Comparison of ENCODE assay signal across 1 cellular context in the genomic region with DNA sequence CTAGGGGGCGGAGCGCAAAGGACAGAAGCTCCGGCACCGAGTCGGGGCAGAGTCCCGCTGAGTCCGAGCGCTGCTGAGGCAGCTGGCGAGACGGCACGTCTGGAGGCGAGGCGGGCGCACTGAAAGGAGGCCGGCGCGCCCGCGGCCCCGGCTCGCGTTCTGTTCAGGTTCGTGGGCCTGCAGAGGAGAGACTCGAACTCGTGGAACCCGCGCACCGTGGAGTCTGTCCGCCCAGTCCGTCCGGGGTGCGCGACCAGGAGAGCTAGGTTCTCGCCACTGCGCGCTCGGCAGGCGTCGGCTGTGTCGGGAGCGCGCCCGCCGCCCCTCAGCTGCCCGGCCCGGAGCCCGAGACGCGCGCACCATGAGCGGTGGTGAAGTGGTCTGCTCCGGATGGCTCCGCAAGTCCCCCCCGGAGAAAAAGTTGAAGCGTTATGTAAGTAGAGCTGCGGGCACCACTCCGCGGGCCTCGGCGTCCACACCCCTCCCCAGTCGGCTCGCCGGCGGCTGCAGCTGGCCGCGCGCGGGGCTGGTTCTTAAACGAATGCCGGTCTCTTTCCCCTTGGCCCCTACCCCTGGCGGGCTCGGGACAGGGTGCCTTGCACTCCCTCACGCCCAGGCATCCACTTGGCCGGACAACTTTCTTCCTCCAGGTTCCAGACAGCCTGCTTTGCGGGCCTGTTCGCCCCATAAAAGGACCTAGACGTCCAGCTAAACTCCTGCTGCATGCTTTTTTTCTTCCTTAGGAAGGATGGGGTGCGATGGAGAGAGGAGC.
TF ChIP-seq lines count a peak whose summit lies in the region.

A gene (plus strand): TSS at position 49 of the 772 bp plus-strand sequence. CDS start 313 bp downstream, at position 362.

TF ChIP-seq in HepG2, 621 proteins besides CTCF, POLR2A, EP300 and RAD21 (continued from another document and continues in another):
- TF ChIP-seq, protein P1, sequence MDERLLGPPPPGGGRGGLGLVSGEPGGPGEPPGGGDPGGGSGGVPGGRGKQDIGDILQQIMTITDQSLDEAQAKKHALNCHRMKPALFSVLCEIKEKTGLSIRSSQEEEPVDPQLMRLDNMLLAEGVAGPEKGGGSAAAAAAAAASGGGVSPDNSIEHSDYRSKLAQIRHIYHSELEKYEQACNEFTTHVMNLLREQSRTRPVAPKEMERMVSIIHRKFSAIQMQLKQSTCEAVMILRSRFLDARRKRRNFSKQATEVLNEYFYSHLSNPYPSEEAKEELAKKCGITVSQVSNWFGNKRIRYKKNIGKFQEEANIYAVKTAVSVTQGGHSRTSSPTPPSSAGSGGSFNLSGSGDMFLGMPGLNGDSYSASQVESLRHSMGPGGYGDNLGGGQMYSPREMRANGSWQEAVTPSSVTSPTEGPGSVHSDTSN (CRISPR knock-in tag; IDR thresholded peaks at IDR 0.05), result no peak
- TF ChIP-seq CENPT (CRISPR knock-in tag; IDR thresholded peaks at IDR 0.05; ENCODE audit: low read depth), result no peak
- TF ChIP-seq CAMTA2 (CRISPR knock-in tag; IDR thresholded peaks at IDR 0.05; ENCODE audit: borderline replicate concordance), result no peak
- TF ChIP-seq ZNF34 (CRISPR knock-in tag; IDR thresholded peaks at IDR 0.05; ENCODE audit: borderline replicate concordance), result no peak
- no peak for TF ChIP-seq TCF12 (IDR thresholded peaks at IDR 0.05)
- TF ChIP-seq TCF12 (CRISPR knock-in tag; IDR thresholded peaks at IDR 0.05), result no peak
- TF ChIP-seq YEATS2 (CRISPR knock-in tag; IDR thresholded peaks at IDR 0.05; ENCODE audit: borderline replicate concordance), result no peak
- no peak for TF ChIP-seq HOXA9 (CRISPR knock-in tag; IDR thresholded peaks at IDR 0.05; ENCODE audit: borderline replicate concordance)
- TF ChIP-seq TGIF2 (CRISPR knock-in tag; IDR thresholded peaks at IDR 0.05), result no peak
- no peak for TF ChIP-seq ZFP36 (IDR thresholded peaks at IDR 0.05; ENCODE audit: borderline replicate concordance, low read depth, low read length, partially characterized antibody)
- TF ChIP-seq ZNF230 (CRISPR knock-in tag; IDR thresholded peaks at IDR 0.05), result 0 out of 2 replicates have a peak, but pooled peaks have one; percentile 33
- TF ChIP-seq NR2F1 (CRISPR knock-in tag; IDR thresholded peaks at IDR 0.05), result no peak
- TF ChIP-seq, protein P2, sequence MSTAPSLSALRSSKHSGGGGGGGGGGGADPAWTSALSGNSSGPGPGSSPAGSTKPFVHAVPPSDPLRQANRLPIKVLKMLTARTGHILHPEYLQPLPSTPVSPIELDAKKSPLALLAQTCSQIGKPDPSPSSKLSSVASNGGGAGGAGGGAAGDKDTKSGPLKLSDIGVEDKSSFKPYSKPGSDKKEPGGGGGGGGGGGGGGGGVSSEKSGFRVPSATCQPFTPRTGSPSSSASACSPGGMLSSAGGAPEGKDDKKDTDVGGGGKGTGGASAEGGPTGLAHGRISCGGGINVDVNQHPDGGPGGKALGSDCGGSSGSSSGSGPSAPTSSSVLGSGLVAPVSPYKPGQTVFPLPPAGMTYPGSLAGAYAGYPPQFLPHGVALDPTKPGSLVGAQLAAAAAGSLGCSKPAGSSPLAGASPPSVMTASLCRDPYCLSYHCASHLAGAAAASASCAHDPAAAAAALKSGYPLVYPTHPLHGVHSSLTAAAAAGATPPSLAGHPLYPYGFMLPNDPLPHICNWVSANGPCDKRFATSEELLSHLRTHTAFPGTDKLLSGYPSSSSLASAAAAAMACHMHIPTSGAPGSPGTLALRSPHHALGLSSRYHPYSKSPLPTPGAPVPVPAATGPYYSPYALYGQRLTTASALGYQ (CRISPR knock-in tag; IDR thresholded peaks at IDR 0.05), result peak; percentile 37; the same call in 1 of the 2 replicates
- peak; percentile 21 for TF ChIP-seq ZNF546 (CRISPR knock-in tag; conservative IDR thresholded peaks at IDR 0.05)
- TF ChIP-seq ZNF484 (CRISPR knock-in tag; IDR thresholded peaks at IDR 0.05; ENCODE audit: borderline replicate concordance, low read depth), result no peak
- TF ChIP-seq ZNF776 (CRISPR knock-in tag; IDR thresholded peaks at IDR 0.05), result 0 out of 2 replicates have a peak, but pooled peaks have one; percentile 25
- TF ChIP-seq, protein P3, sequence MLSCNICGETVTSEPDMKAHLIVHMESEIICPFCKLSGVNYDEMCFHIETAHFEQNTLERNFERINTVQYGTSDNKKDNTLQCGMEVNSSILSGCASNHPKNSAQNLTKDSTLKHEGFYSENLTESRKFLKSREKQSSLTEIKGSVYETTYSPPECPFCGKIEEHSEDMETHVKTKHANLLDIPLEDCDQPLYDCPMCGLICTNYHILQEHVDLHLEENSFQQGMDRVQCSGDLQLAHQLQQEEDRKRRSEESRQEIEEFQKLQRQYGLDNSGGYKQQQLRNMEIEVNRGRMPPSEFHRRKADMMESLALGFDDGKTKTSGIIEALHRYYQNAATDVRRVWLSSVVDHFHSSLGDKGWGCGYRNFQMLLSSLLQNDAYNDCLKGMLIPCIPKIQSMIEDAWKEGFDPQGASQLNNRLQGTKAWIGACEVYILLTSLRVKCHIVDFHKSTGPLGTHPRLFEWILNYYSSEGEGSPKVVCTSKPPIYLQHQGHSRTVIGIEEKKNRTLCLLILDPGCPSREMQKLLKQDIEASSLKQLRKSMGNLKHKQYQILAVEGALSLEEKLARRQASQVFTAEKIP (CRISPR knock-in tag; IDR thresholded peaks at IDR 0.05; ENCODE audit: borderline replicate concordance), result no peak
- TF ChIP-seq KLF13 (CRISPR knock-in tag; IDR thresholded peaks at IDR 0.05), result no peak
- no peak for TF ChIP-seq PAWR (CRISPR knock-in tag; IDR thresholded peaks at IDR 0.05; ENCODE audit: borderline replicate concordance)
- TF ChIP-seq, protein P4, sequence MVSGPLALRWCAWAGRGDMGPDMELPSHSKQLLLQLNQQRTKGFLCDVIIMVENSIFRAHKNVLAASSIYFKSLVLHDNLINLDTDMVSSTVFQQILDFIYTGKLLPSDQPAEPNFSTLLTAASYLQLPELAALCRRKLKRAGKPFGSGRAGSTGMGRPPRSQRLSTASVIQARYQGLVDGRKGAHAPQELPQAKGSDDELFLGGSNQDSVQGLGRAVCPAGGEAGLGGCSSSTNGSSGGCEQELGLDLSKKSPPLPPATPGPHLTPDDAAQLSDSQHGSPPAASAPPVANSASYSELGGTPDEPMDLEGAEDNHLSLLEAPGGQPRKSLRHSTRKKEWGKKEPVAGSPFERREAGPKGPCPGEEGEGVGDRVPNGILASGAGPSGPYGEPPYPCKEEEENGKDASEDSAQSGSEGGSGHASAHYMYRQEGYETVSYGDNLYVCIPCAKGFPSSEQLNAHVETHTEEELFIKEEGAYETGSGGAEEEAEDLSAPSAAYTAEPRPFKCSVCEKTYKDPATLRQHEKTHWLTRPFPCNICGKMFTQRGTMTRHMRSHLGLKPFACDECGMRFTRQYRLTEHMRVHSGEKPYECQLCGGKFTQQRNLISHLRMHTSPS (CRISPR knock-in tag; IDR thresholded peaks at IDR 0.05; ENCODE audit: low read depth), result no peak
- peak; percentile 9 for TF ChIP-seq YY1 (IDR thresholded peaks at IDR 0.05; ENCODE audit: insufficient read depth, insufficient replicate concordance, low read depth, low read length)
- TF ChIP-seq ZSCAN21 (CRISPR knock-in tag; IDR thresholded peaks at IDR 0.05; ENCODE audit: borderline replicate concordance), result no peak
- TF ChIP-seq TBP (CRISPR knock-in tag; IDR thresholded peaks at IDR 0.05), result no peak
- peak; percentile 36; the same call in 1 of the 2 replicates for TF ChIP-seq SALL1 (CRISPR knock-in tag; IDR thresholded peaks at IDR 0.05)
- TF ChIP-seq ZNF383 (CRISPR knock-in tag; IDR thresholded peaks at IDR 0.05; ENCODE audit: borderline replicate concordance), result no peak
- TF ChIP-seq, protein P5, sequence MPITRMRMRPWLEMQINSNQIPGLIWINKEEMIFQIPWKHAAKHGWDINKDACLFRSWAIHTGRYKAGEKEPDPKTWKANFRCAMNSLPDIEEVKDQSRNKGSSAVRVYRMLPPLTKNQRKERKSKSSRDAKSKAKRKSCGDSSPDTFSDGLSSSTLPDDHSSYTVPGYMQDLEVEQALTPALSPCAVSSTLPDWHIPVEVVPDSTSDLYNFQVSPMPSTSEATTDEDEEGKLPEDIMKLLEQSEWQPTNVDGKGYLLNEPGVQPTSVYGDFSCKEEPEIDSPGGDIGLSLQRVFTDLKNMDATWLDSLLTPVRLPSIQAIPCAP (CRISPR knock-in tag; IDR thresholded peaks at IDR 0.05; ENCODE audit: low read depth), result no peak
- no peak for TF ChIP-seq HNRNPK (IDR thresholded peaks at IDR 0.05; ENCODE audit: low read depth, low read length, poor library complexity, severe bottlenecking)
- no peak for TF ChIP-seq MED1 (CRISPR knock-in tag; IDR thresholded peaks at IDR 0.05)
- TF ChIP-seq LCORL (IDR thresholded peaks at IDR 0.05), result no peak
- TF ChIP-seq LCORL (CRISPR knock-in tag; IDR thresholded peaks at IDR 0.05), result no peak
- no peak for TF ChIP-seq HMGA1 (CRISPR knock-in tag; conservative IDR thresholded peaks at IDR 0.05)
- TF ChIP-seq, protein P6, sequence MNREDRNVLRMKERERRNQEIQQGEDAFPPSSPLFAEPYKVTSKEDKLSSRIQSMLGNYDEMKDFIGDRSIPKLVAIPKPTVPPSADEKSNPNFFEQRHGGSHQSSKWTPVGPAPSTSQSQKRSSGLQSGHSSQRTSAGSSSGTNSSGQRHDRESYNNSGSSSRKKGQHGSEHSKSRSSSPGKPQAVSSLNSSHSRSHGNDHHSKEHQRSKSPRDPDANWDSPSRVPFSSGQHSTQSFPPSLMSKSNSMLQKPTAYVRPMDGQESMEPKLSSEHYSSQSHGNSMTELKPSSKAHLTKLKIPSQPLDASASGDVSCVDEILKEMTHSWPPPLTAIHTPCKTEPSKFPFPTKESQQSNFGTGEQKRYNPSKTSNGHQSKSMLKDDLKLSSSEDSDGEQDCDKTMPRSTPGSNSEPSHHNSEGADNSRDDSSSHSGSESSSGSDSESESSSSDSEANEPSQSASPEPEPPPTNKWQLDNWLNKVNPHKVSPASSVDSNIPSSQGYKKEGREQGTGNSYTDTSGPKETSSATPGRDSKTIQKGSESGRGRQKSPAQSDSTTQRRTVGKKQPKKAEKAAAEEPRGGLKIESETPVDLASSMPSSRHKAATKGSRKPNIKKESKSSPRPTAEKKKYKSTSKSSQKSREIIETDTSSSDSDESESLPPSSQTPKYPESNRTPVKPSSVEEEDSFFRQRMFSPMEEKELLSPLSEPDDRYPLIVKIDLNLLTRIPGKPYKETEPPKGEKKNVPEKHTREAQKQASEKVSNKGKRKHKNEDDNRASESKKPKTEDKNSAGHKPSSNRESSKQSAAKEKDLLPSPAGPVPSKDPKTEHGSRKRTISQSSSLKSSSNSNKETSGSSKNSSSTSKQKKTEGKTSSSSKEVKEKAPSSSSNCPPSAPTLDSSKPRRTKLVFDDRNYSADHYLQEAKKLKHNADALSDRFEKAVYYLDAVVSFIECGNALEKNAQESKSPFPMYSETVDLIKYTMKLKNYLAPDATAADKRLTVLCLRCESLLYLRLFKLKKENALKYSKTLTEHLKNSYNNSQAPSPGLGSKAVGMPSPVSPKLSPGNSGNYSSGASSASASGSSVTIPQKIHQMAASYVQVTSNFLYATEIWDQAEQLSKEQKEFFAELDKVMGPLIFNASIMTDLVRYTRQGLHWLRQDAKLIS (CRISPR knock-in tag; IDR thresholded peaks at IDR 0.05), result no peak
- TF ChIP-seq PPARG (CRISPR knock-in tag; conservative IDR thresholded peaks at IDR 0.05), result no peak
- TF ChIP-seq ZNF263 (CRISPR knock-in tag; IDR thresholded peaks at IDR 0.05), result no peak; the same call in 1 of the 2 replicates
- peak; percentile 21; the same call in 1 of the 2 replicates for TF ChIP-seq TOPORS (CRISPR knock-in tag; IDR thresholded peaks at IDR 0.05)
- TF ChIP-seq ZNF446 (CRISPR knock-in tag; IDR thresholded peaks at IDR 0.05), result 0 out of 2 replicates have a peak, but pooled peaks have one; percentile 5
- no peak for TF ChIP-seq ISX (CRISPR knock-in tag; conservative IDR thresholded peaks at IDR 0.05)
- peak; percentile 23; the same call in 1 of the 2 replicates for TF ChIP-seq SNAI1 (CRISPR knock-in tag; IDR thresholded peaks at IDR 0.05; ENCODE audit: borderline replicate concordance)
- peak; percentile 38; the same call in 1 of the 2 replicates for TF ChIP-seq HES4 (CRISPR knock-in tag; IDR thresholded peaks at IDR 0.05; ENCODE audit: borderline replicate concordance)
- no peak for TF ChIP-seq RNF2 (conservative IDR thresholded peaks at IDR 0.05; ENCODE audit: low read depth)
- TF ChIP-seq, protein P7, sequence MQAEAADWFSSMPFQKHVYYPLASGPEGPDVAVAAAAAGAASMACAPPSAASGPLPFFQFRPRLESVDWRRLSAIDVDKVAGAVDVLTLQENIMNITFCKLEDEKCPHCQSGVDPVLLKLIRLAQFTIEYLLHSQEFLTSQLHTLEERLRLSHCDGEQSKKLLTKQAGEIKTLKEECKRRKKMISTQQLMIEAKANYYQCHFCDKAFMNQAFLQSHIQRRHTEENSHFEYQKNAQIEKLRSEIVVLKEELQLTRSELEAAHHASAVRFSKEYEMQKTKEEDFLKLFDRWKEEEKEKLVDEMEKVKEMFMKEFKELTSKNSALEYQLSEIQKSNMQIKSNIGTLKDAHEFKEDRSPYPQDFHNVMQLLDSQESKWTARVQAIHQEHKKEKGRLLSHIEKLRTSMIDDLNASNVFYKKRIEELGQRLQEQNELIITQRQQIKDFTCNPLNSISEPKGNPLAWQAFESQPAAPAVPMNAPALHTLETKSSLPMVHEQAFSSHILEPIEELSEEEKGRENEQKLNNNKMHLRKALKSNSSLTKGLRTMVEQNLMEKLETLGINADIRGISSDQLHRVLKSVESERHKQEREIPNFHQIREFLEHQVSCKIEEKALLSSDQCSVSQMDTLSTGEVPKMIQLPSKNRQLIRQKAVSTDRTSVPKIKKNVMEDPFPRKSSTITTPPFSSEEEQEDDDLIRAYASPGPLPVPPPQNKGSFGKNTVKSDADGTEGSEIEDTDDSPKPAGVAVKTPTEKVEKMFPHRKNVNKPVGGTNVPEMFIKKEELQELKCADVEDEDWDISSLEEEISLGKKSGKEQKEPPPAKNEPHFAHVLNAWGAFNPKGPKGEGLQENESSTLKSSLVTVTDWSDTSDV (CRISPR knock-in tag; IDR thresholded peaks at IDR 0.05), result no peak
- no peak for TF ChIP-seq MXD4 (CRISPR knock-in tag; IDR thresholded peaks at IDR 0.05)
- TF ChIP-seq RBFOX2 (IDR thresholded peaks at IDR 0.05; ENCODE audit: low read depth, low read length), result peak; percentile 83
- no peak for TF ChIP-seq RFXAP (CRISPR knock-in tag; IDR thresholded peaks at IDR 0.05; ENCODE audit: borderline replicate concordance)
- no peak; the same call in 1 of the 2 replicates for TF ChIP-seq ZNF44 (CRISPR knock-in tag; IDR thresholded peaks at IDR 0.05)
- no peak for TF ChIP-seq NKX3-1 (CRISPR knock-in tag; IDR thresholded peaks at IDR 0.05)
- TF ChIP-seq, protein P8, sequence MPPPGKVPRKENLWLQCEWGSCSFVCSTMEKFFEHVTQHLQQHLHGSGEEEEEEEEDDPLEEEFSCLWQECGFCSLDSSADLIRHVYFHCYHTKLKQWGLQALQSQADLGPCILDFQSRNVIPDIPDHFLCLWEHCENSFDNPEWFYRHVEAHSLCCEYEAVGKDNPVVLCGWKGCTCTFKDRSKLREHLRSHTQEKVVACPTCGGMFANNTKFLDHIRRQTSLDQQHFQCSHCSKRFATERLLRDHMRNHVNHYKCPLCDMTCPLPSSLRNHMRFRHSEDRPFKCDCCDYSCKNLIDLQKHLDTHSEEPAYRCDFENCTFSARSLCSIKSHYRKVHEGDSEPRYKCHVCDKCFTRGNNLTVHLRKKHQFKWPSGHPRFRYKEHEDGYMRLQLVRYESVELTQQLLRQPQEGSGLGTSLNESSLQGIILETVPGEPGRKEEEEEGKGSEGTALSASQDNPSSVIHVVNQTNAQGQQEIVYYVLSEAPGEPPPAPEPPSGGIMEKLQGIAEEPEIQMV (CRISPR knock-in tag; IDR thresholded peaks at IDR 0.05; ENCODE audit: low read depth), result no peak
- no peak for TF ChIP-seq AHR (CRISPR knock-in tag; IDR thresholded peaks at IDR 0.05)
